Comparison of ENCODE assay signal across 11 cellular contexts in genomic region chr3:169836058-169836941, GRCh38. TPM values are rescaled to one million over a fixed set of nuclear protein-coding genes. Genes with fewer than 3 reads are reported as not detected.
DNase-seq lines count a peak whose midpoint lies in the region; ATAC-seq and TF ChIP-seq lines count a peak whose summit lies in the region.
"Had no signal": no experiment of that assay in that cellular context is flagged by ENCODE, and none has a peak within 500 bp of the region (broad histone marks: within the 10 kb centered on the region; RNA-seq: fewer than 3 reads in every experiment).

No MANE protein-coding gene starts in this region.

- H3K27me3 ChIP-seq in SU-DHL-6 (ENCODE audit: low read length) (no peaks in the 10 kb centered on the region), MG63 (no peaks in the 10 kb centered on the region)

- no peaks in the 10 kb centered on the region for H4K20me1 ChIP-seq in SU-DHL-6 (ENCODE audit: low read depth, low read length)

- no peaks in the 10 kb centered on the region for H3K79me2 ChIP-seq in SU-DHL-6 (ENCODE audit: insufficient read depth, low read length)

- DNase-seq in AG08396 (ENCODE audit: low spot score) = peak; percentile 27
- no peak for DNase-seq in SW 1271 (lab: John Stamatoyannopoulos, UW)
- no peak for DNase-seq in MG63
- no peak for DNase-seq in DMS153 treated with DMSO at 0.1 percent for 48 hours (lab: John Stamatoyannopoulos, UW; ENCODE audit: unreplicated experiment)
- DNase-seq in NCI-H187 (lab: John Stamatoyannopoulos, UW) = no peak

- no peak overlapping the region for H3K4me3 ChIP-seq in SU-DHL-6 (ENCODE audit: insufficient read depth, low read length, poor library complexity, severe bottlenecking)
- no peak overlapping the region for H3K4me3 ChIP-seq in MG63

- no peaks in the 10 kb centered on the region for H3F3A ChIP-seq in SU-DHL-6 (ENCODE audit: insufficient read depth)

- H3K9ac ChIP-seq in SU-DHL-6 (ENCODE audit: low read length) = peak overlapping the region; percentile 30; the same call in 1 of the 2 replicates
- H3K9ac ChIP-seq: KMS-11 had no signal

- peak overlapping the region; percentile 23 for H3K4me2 ChIP-seq in SU-DHL-6 (ENCODE audit: low read depth, low read length, poor library complexity, severe bottlenecking)
- H3K4me2 ChIP-seq: KMS-11 had no signal

- H3K36me3 ChIP-seq in SU-DHL-6 (ENCODE audit: low read length) (no peaks in the 10 kb centered on the region), MG63 (no peaks in the 10 kb centered on the region)

- ATAC-seq in GM19438 (IDR thresholded peaks at IDR 0.05; ENCODE audit: low read depth, unreplicated experiment) = peak; percentile 86
- ATAC-seq in HG03064 (IDR thresholded peaks at IDR 0.05; ENCODE audit: low read depth, unreplicated experiment) = peak; percentile 93
- ATAC-seq: stimulated activated effector memory CD8-positive, alpha-beta T cell treated with anti-CD3 and anti-CD28 coated beads, Interleukin-12 subunit alpha, Interleukin-12 subunit beta, amount 100 ng/mL, for 72 hours had no signal

- TF ChIP-seq CTCF in SU-DHL-6 (IDR thresholded peaks at IDR 0.05; ENCODE audit: insufficient read depth, low read length, poor library complexity, severe bottlenecking) = no peak

- H3K9me2 ChIP-seq in SU-DHL-6 (replicated peaks; ENCODE audit: insufficient read depth, low read length) = no peaks in the 10 kb centered on the region

- no peak overlapping the region for H3K27ac ChIP-seq in SU-DHL-6 (ENCODE audit: low read depth, low read length)
- H3K27ac ChIP-seq: KMS-11, VCaP had no signal

- H3K9me3 ChIP-seq in SU-DHL-6 (ENCODE audit: insufficient read depth, low read length) (no peaks in the 10 kb centered on the region), MG63 (no peaks in the 10 kb centered on the region)

- peak overlapping the region; percentile 69 for H2AFZ ChIP-seq in SU-DHL-6 (ENCODE audit: low read depth, low read length, severe bottlenecking)

RNA-seq across cellular contexts. Expression of gene LRRC34, which starts 23.6 kb away (rescaled TPM):
- 3.9 and 12.2 TPM in 2 replicates for total RNA-seq in MG63 (2014; rRNA removed; shearing (Covaris generic); ENCODE audit: low replicate concordance)

RNA-seq across cellular contexts. Expression of gene LRRIQ4, which starts 23.6 kb away (rescaled TPM):
- not detected in 2 replicates for total RNA-seq in MG63 (2014; rRNA removed; shearing (Covaris generic); ENCODE audit: low replicate concordance)

RNA-seq across cellular contexts. Expression of gene LRRC31, which starts 33.4 kb away (rescaled TPM):
- not detected in 2 replicates for total RNA-seq in MG63 (2014; rRNA removed; shearing (Covaris generic); ENCODE audit: low replicate concordance)
